In genomic region chrX:100090931-100091330, GRCh38 we compare ENCODE assay signal across 21 cellular contexts.
DNase-seq lines count a peak whose midpoint lies in the region; ATAC-seq and TF ChIP-seq lines count a peak whose summit lies in the region.
"Had no signal": no experiment of that assay in that cellular context is flagged by ENCODE, and none has a peak within 500 bp of the region (broad histone marks: within the 10 kb centered on the region; RNA-seq: fewer than 3 reads in every experiment).

No MANE protein-coding gene starts in this region.

- peak; percentile 79 for DNase-seq in AG10803 (ENCODE audit: low read depth)
- no peak for DNase-seq in RWPE2 (ENCODE audit: low spot score)
- peak; percentile 66 for DNase-seq in fibroblast of mammary gland (ENCODE audit: low read depth)
- peak; percentile 36 for DNase-seq in posterior vena cava (ENCODE audit: low spot score)
- DNase-seq in NCI-H2029 treated with DMSO at 0.1 percent for 48 hours (lab: John Stamatoyannopoulos, UW): no peak
- no peak for DNase-seq in omental fat pad (ENCODE audit: low spot score)
- DNase-seq in Right ventricle myocardium inferior (ENCODE audit: missing footprints): no peak
- DNase-seq in glomerular visceral epithelial cell (ENCODE audit: extremely low spot score): no peak
- DNase-seq: activated T-cell treated with anti-CD3 and anti-CD28 coated beads, Interleukin-2, amount 50 U/mL, for 24 hours; C1 segment of cervical spinal cord; cortex of kidney; hippocampal formation; lower lobe of right lung; NCI-H1694 treated with DMSO at 0.1 percent for 48 hours; NCI-H69; small intestine; stimulated activated CD4-positive, alpha-beta T cell treated with anti-CD3 and anti-CD28 coated beads, Interleukin-4, amount 100 ng/mL, for 24 hours; stimulated activated naive CD4-positive, alpha-beta T cell treated with Interleukin-2 at 50 U/mL for 16 hours; tibial artery had no signal

- no peaks in the 10 kb centered on the region for H3K9me3 ChIP-seq in RWPE2 (ENCODE audit: severe bottlenecking)
- H3K9me3 ChIP-seq: A549, lower lobe of right lung, tibial artery had no signal

- ATAC-seq in RWPE2 (ENCODE audit: low read depth) (peak; percentile 23; the same call in 1 of the 3 replicates), omental fat pad (ENCODE audit: low FRiP score) (no peak), Right ventricle myocardium inferior (no peak)
- ATAC-seq: A549, lower lobe of right lung had no signal

- intact Hi-C loops in posterior vena cava (cut with DNase I) (no loop called here), Right ventricle myocardium inferior (cut with DNase I) (no loop called here)

- no peaks in the 10 kb centered on the region for H3K36me3 ChIP-seq in RWPE2 (ENCODE audit: low read depth)
- H3K36me3 ChIP-seq: cardiac muscle cell, lower lobe of right lung, tibial artery had no signal

- H3K4me1 ChIP-seq in RWPE2 (ENCODE audit: insufficient read depth, poor library complexity, severe bottlenecking): no peaks in the 10 kb centered on the region
- H3K4me1 ChIP-seq: A549, lower lobe of right lung, tibial artery had no signal

- H3K4me3 ChIP-seq in AG10803 (ENCODE audit: low read length) (no peak overlapping the region), RWPE2 (ENCODE audit: severe bottlenecking) (no peak overlapping the region), fibroblast of mammary gland (ENCODE audit: control insufficient read depth, low read depth, low read length) (no peak overlapping the region)
- H3K4me3 ChIP-seq: A549, cardiac muscle cell, lower lobe of right lung, tibial artery had no signal

- no peaks in the 10 kb centered on the region for H3K27me3 ChIP-seq in RWPE2 (ENCODE audit: insufficient read depth, poor library complexity, severe bottlenecking)
- H3K27me3 ChIP-seq: cardiac muscle cell, tibial artery had no signal

- no peak overlapping the region for H3K27ac ChIP-seq in RWPE2 (ENCODE audit: poor library complexity, severe bottlenecking)
- H3K27ac ChIP-seq: A549, cardiac muscle cell, lower lobe of right lung, tibial artery had no signal

- TF ChIP-seq CTCF in AG10803 (conservative IDR thresholded peaks at IDR 0.05; ENCODE audit: low read length) (no peak), RWPE2 (IDR thresholded peaks at IDR 0.05; ENCODE audit: poor library complexity, severe bottlenecking) (no peak), fibroblast of mammary gland (conservative IDR thresholded peaks at IDR 0.05; ENCODE audit: control insufficient read depth, insufficient read depth, low read depth, low read length) (no peak), omental fat pad (IDR thresholded peaks at IDR 0.05) (no peak)

Comparison
In these comparisons a context has a peak if more than half of its experiments do, and no peak if none do; other contexts are left out.
1. DNase-seq: peak in AG10803 (single experiment), fibroblast of mammary gland (single experiment) and posterior vena cava (single experiment); none in RWPE2 (single experiment), NCI-H2029 treated with DMSO at 0.1 percent for 48 hours (single experiment), omental fat pad (single experiment), Right ventricle myocardium inferior (single experiment) and glomerular visceral epithelial cell (single experiment).